Comparison of ENCODE assay signal across 11 cellular contexts in the genomic region with DNA sequence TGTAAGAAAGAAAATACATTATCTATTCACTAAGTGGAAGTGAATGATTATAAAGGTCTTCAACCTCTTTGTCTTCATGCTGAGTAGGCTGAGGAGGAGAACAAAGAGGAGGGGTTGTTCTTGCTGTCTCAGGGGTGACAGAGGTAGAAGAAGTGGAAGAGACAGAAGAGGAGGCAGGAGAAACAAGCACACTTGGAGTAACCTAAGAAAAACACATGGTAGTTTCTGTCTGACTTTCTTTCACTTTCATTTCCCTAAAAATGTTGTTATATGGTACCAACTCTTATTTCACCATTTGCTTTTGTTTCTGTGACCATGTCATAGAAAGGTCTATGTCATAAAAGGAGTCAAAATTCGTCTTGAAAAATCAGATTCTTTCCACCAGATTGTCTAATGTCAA.
DNase-seq lines count a peak whose midpoint lies in the region; ATAC-seq lines count a peak whose summit lies in the region.
"Had no signal": no experiment of that assay in that cellular context is flagged by ENCODE, and none has a peak within 500 bp of the region (broad histone marks: within the 10 kb centered on the region; RNA-seq: fewer than 3 reads in every experiment).

No MANE protein-coding gene starts in this region.

- no peak overlapping the region for H3K27ac Mint-ChIP-seq in activated CD4-positive, alpha-beta memory T cell treated with anti-CD3 and anti-CD28 coated beads for 36 hours

- H3K4me3 ChIP-seq in iPS DF 6.9 (ENCODE audit: low read length): no peak overlapping the region
- H3K4me3 ChIP-seq: lung had no signal

- no peaks in the 10 kb centered on the region for H3K36me3 Mint-ChIP-seq in activated CD4-positive, alpha-beta memory T cell treated with anti-CD3 and anti-CD28 coated beads for 36 hours

- no peaks in the 10 kb centered on the region for H3K36me3 ChIP-seq in iPS DF 6.9 (ENCODE audit: control insufficient read depth, insufficient read depth, low read length)

- no peak overlapping the region for H3K4me3 Mint-ChIP-seq in activated CD4-positive, alpha-beta memory T cell treated with anti-CD3 and anti-CD28 coated beads for 36 hours

- no peaks in the 10 kb centered on the region for H3K4me1 ChIP-seq in iPS DF 6.9 (ENCODE audit: control insufficient read depth, insufficient read depth, low read length)

- intact Hi-C loops in activated CD4-positive, alpha-beta memory T cell treated with anti-CD3 and anti-CD28 coated beads for 36 hours (cut with micrococcal nuclease): no loop called here

- H3K9me3 Mint-ChIP-seq in activated CD4-positive, alpha-beta memory T cell treated with anti-CD3 and anti-CD28 coated beads for 36 hours: peaks cover 7% of the 10 kb centered on the region

- CTCF ChIA-PET in activated CD4-positive, alpha-beta memory T cell treated with anti-CD3 and anti-CD28 coated beads for 36 hours (lab: Charles Lee): no interaction called here

- no peaks in the 10 kb centered on the region for H3K27me3 Mint-ChIP-seq in activated CD4-positive, alpha-beta memory T cell treated with anti-CD3 and anti-CD28 coated beads for 36 hours

- no peaks in the 10 kb centered on the region for H3K4me1 Mint-ChIP-seq in activated CD4-positive, alpha-beta memory T cell treated with anti-CD3 and anti-CD28 coated beads for 36 hours (ENCODE audit: low read depth)

- peak; percentile 21 for DNase-seq in KBM-7
- DNase-seq in iPS DF 6.9 (ENCODE audit: low read depth, low spot score): peak; percentile 0
- DNase-seq in NCI-H1417 treated with DMSO at 0.1 percent for 48 hours (lab: John Stamatoyannopoulos, UW): no peak
- DNase-seq in activated CD4-positive, alpha-beta memory T cell treated with anti-CD3 and anti-CD28 coated beads for 36 hours: no peak
- DNase-seq in DMS153 treated with DMSO at 0.1 percent for 48 hours (lab: John Stamatoyannopoulos, UW; ENCODE audit: unreplicated experiment): no peak
- no peak for DNase-seq in NCI-H2171 (lab: John Stamatoyannopoulos, UW)
- DNase-seq: central memory CD4-positive, alpha-beta T cell had no signal

- no peak overlapping the region for H3K27ac ChIP-seq in iPS DF 6.9 (ENCODE audit: low read length)

- POLR2A ChIA-PET in activated CD4-positive, alpha-beta memory T cell treated with anti-CD3 and anti-CD28 coated beads for 36 hours (lab: Charles Lee): no interaction called here

- no peaks in the 10 kb centered on the region for H3K27me3 ChIP-seq in iPS DF 6.9 (ENCODE audit: control insufficient read depth, insufficient read depth, low read length)

- no CpG with 5 or more reads among the region's 1 CpG for WGBS in iPS DF 6.9 (ENCODE audit: insufficient coverage, insufficient read length)

- in situ Hi-C loops in KBM-7 (cut with MboI; ENCODE audit: low pct_unique_long_range_greater_than_20kb, low sequenced_read_pairs): no loop called here

- ATAC-seq in GM18858 (IDR thresholded peaks at IDR 0.05; ENCODE audit: unreplicated experiment) (peak; percentile 99), HG02571 (IDR thresholded peaks at IDR 0.05; ENCODE audit: unreplicated experiment) (peak; percentile 98)
- ATAC-seq: HCT116 had no signal

- no peaks in the 10 kb centered on the region for H3K9me3 ChIP-seq in iPS DF 6.9 (ENCODE audit: control insufficient read depth, insufficient read depth, low read length)

Comparison
In these comparisons a context has a peak if more than half of its experiments do, and no peak if none do; other contexts are left out.
1. DNase-seq: peak in KBM-7 (single experiment) and iPS DF 6.9 (single experiment); none in NCI-H1417 treated with DMSO at 0.1 percent for 48 hours (single experiment), activated CD4-positive, alpha-beta memory T cell treated with anti-CD3 and anti-CD28 coated beads for 36 hours (single experiment), DMS153 treated with DMSO at 0.1 percent for 48 hours (single experiment) and NCI-H2171 (single experiment).